ENCODE assay signal across 9 cellular contexts in genomic region chr1:246875041-246876026, GRCh38.
DNase-seq lines count a peak whose midpoint lies in the region; ATAC-seq and TF ChIP-seq lines count a peak whose summit lies in the region.
"Had no signal": no experiment of that assay in that cellular context is flagged by ENCODE, and none has a peak within 500 bp of the region (broad histone marks: within the 10 kb centered on the region; RNA-seq: fewer than 3 reads in every experiment).

No MANE protein-coding gene starts in this region.

- POLR2A ChIA-PET in AG04449 (lab: Yijun Ruan, JAX): no interaction called here

- no peak for TF ChIP-seq CTCF in AG04449 (IDR thresholded peaks at IDR 0.05; ENCODE audit: insufficient read depth, low read length, missing control alignments)

- DNase-seq in AG04449 (ENCODE audit: low read depth, low spot score): peak; percentile 49
- DNase-seq in HS-27A (ENCODE audit: low read depth): peak; percentile 41
- DNase-seq in epithelial cell of prostate (ENCODE audit: low read depth, low spot score): peak; percentile 31
- DNase-seq in medulla oblongata (ENCODE audit: extremely low spot score): no peak
- DNase-seq in stimulated activated naive CD4-positive, alpha-beta T cell treated with Interleukin-2 at 50 U/mL for 16 hours (lab: John Stamatoyannopoulos, UW): no peak
- DNase-seq in foreskin melanocyte: no peak
- DNase-seq in NCI-H2081 (lab: John Stamatoyannopoulos, UW): no peak
- DNase-seq: retina had no signal

- CTCF ChIA-PET in AG04449 (lab: Yijun Ruan, JAX): no interaction called here

- ATAC-seq in GM19351 (IDR thresholded peaks at IDR 0.05; ENCODE audit: unreplicated experiment): peak; percentile 92

- no peak overlapping the region; the same call in 1 of the 2 replicates for H3K4me3 ChIP-seq in AG04449 (ENCODE audit: low read depth, low read length)

- peak overlapping the region; percentile 28 for H3K27ac ChIP-seq in epithelial cell of prostate

Comparison
In these comparisons a context has a peak if more than half of its experiments do, and no peak if none do; other contexts are left out.
1. DNase-seq: peak in AG04449 (single experiment), HS-27A (single experiment) and epithelial cell of prostate (single experiment); none in medulla oblongata (single experiment), stimulated activated naive CD4-positive, alpha-beta T cell treated with Interleukin-2 at 50 U/mL for 16 hours (single experiment), foreskin melanocyte (single experiment) and NCI-H2081 (0 of 2).